ENCODE assay signal across 9 cellular contexts in the genomic region with DNA sequence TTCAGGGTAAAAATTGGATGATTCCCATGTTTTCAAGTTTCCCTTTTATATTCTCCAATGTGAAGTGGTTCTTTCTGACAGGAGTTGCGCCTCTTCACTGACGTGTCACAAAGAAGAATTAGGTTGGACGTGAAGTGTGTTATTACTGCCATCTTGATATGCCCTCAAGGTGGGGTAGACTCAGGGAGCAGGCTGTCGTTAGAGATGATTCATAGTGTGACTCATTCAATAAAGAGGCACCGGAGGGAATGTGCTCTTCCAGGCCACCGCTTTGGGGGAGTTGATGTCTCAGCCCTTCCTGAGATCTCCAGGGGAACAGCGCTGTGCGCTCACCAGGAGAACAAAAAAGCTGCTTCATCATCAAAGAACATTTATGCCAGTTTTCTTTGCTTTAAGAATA. TPM values are rescaled to one million over a fixed set of nuclear protein-coding genes. Genes with fewer than 3 reads are reported as not detected.
A peak's percentile ranks its signal among the peaks of the same experiment; 100 is the strongest.
DNase-seq lines count a peak whose midpoint lies in the region; ATAC-seq and TF ChIP-seq lines count a peak whose summit lies in the region.
"Had no signal": no experiment of that assay in that cellular context is flagged by ENCODE, and none has a peak within 500 bp of the region (broad histone marks: within the 10 kb centered on the region; RNA-seq: fewer than 3 reads in every experiment).

No MANE protein-coding gene starts in this region.

- peaks cover 39% of the 10 kb centered on the region for H3K4me1 Mint-ChIP-seq in neural crest cell

- H3K27me3 ChIP-seq in brain microvascular endothelial cell (replicated peaks): no peaks in the 10 kb centered on the region
- H3K27me3 ChIP-seq: ascending aorta had no signal

- H3K27me3 Mint-ChIP-seq in neural crest cell (ENCODE audit: low read depth): peaks cover 14% of the 10 kb centered on the region

- H3K9me3 Mint-ChIP-seq in neural crest cell: no peaks in the 10 kb centered on the region

- peak overlapping the region; percentile 55 for H3K4me3 Mint-ChIP-seq in neural crest cell

- no peaks in the 10 kb centered on the region for H3K36me3 ChIP-seq in brain microvascular endothelial cell (replicated peaks)
- H3K36me3 ChIP-seq: ascending aorta had no signal

- peak overlapping the region; percentile 50 for H3K27ac ChIP-seq in brain microvascular endothelial cell
- H3K27ac ChIP-seq: ascending aorta had no signal

- DNase-seq in A172 (ENCODE audit: low spot score) (peak; percentile 99), GDM1 (lab: John Stamatoyannopoulos, UW) (peak; percentile 54), brain microvascular endothelial cell (peak; percentile 84), neural crest cell (ENCODE audit: low read depth, low spot score) (no peak), RPMI8226 (no peak)

- H3K4me3 ChIP-seq in brain microvascular endothelial cell (ENCODE audit: low read depth, low read length): no peak overlapping the region
- H3K4me3 ChIP-seq: ascending aorta had no signal

- in situ Hi-C loops in brain microvascular endothelial cell (cut with HindIII; ENCODE audit: low pct_ligation_motif_present, low sequenced_read_pairs): no loop called here

- TF ChIP-seq CTCF in brain microvascular endothelial cell (IDR thresholded peaks at IDR 0.05; ENCODE audit: low read depth, low read length, missing control alignments) (peak; percentile 30), neural crest cell (conservative IDR thresholded peaks at IDR 0.05) (no peak)

- H3K36me3 Mint-ChIP-seq in neural crest cell (ENCODE audit: low read depth): no peaks in the 10 kb centered on the region

- no peak overlapping the region for H3K27ac Mint-ChIP-seq in neural crest cell (ENCODE audit: unreplicated experiment)

- ATAC-seq in GM21576 (IDR thresholded peaks at IDR 0.05; ENCODE audit: unreplicated experiment) (no peak), HG03571 (IDR thresholded peaks at IDR 0.05; ENCODE audit: unreplicated experiment) (no peak)

TF ChIP-seq in PFSK-1, 5 proteins besides CTCF, POLR2A, EP300 and RAD21:
- no peak for TF ChIP-seq TAF1 (IDR thresholded peaks at IDR 0.05; ENCODE audit: borderline replicate concordance, insufficient read depth, low read length)
- TF ChIP-seq SIN3A (IDR thresholded peaks at IDR 0.05; ENCODE audit: borderline replicate concordance, insufficient read depth, low read length): 0 out of 2 replicates have a peak, but pooled peaks have one; percentile 13

RNA-seq across cellular contexts. Expression of gene DGKD, which starts 3.6 kb away (rescaled TPM):
- 14.8 and 16.4 TPM in 2 replicates for total RNA-seq in A172 (2014; rRNA removed; shearing (Covaris generic))
- polyA plus RNA-seq in PFSK-1 (2012; ENCODE audit: insufficient read length, low read depth): 25.2 TPM
- 48.7 and 58.6 TPM in 2 replicates for total RNA-seq in neural crest cell

RNA-seq across cellular contexts. Expression of gene SAG, which starts 43.1 kb away (rescaled TPM):
- total RNA-seq in A172 (2014; rRNA removed; shearing (Covaris generic)): not detected in 2 replicates
- polyA plus RNA-seq in PFSK-1 (2012; ENCODE audit: insufficient read length, low read depth): not detected
- total RNA-seq in neural crest cell: not detected in 2 replicates
- total RNA-seq: ascending aorta had no signal

Comparison
In these comparisons a context has a peak if more than half of its experiments do, and no peak if none do; other contexts are left out.
1. DNase-seq: peak in A172 (single experiment), GDM1 (single experiment) and brain microvascular endothelial cell (single experiment); none in neural crest cell (single experiment) and RPMI8226 (single experiment).